Comparison of ENCODE assay signal across 19 cellular contexts in genomic region chr12:102462386-102462785, GRCh38. TPM values are rescaled to one million over a fixed set of nuclear protein-coding genes. Genes with fewer than 3 reads are reported as not detected.
"Had no signal": no experiment of that assay in that cellular context is flagged by ENCODE, and none has a peak within 500 bp of the region (broad histone marks: within the 10 kb centered on the region; RNA-seq: fewer than 3 reads in every experiment).

No MANE protein-coding gene starts in this region.

- H3K4me3 ChIP-seq: heart right ventricle had no signal

- DNase-seq: activated B cell treated with CpG ODN at 0.5 μM for 24 hours; activated CD4-positive, alpha-beta T cell treated with anti-CD3 and anti-CD28 coated beads for 48 hours; activated CD8-positive, alpha-beta T cell treated with anti-CD3 and anti-CD28 coated beads for 36 hours; activated naive CD4-positive, alpha-beta T cell treated with anti-CD3 and anti-CD28 coated beads for 36 hours; activated T-cell treated with anti-CD3 and anti-CD28 coated beads, Interleukin-2, amount 50 U/mL, for 1 hour; aorta; cortex of kidney; erythroblast; heart right ventricle; immature natural killer cell; kidney glomerular epithelial cell; posterior cingulate gyrus; stimulated activated CD4-positive, alpha-beta T cell treated with anti-CD3 and anti-CD28 coated beads, Interleukin-12 subunit alpha, Interleukin-12 subunit beta, amount 100 ng/mL, for 4 hours; stimulated activated CD4-positive, alpha-beta T cell treated with anti-CD3 and anti-CD28 coated beads, Interleukin-1b, Interleukin-23, amount 100 ng/mL, for 48 hours; stimulated activated CD8-positive, alpha-beta memory T cell treated with anti-CD3 and anti-CD28 coated beads, Interleukin-4, amount 100 ng/mL, for 48 hours; stimulated activated naive CD4-positive, alpha-beta T cell treated with Interleukin-2 at 50 U/mL for 16 hours had no signal

- H3K4me1 Mint-ChIP-seq: activated B cell treated with CpG ODN at 0.5 μM for 24 hours, immature natural killer cell had no signal

- H3K27me3 ChIP-seq: heart right ventricle had no signal

- H3K9me3 ChIP-seq: heart right ventricle had no signal

- H3K36me3 ChIP-seq: heart right ventricle had no signal

- H3K4me3 Mint-ChIP-seq: activated B cell treated with CpG ODN at 0.5 μM for 24 hours; activated CD8-positive, alpha-beta T cell treated with anti-CD3 and anti-CD28 coated beads for 36 hours; activated naive CD4-positive, alpha-beta T cell treated with anti-CD3 and anti-CD28 coated beads for 36 hours; immature natural killer cell; nephron; T-helper 2 cell treated with Interferon-gamma antibody and Interleukin-4, amounts not matched to agents 5 μg/mL and 100 μg/mL, for 36 hours; type B pancreatic cell had no signal

- H3K27ac Mint-ChIP-seq: activated B cell treated with CpG ODN at 0.5 μM for 24 hours; activated CD8-positive, alpha-beta T cell treated with anti-CD3 and anti-CD28 coated beads for 36 hours; activated naive CD4-positive, alpha-beta T cell treated with anti-CD3 and anti-CD28 coated beads for 36 hours; immature natural killer cell; T-helper 2 cell treated with Interferon-gamma antibody and Interleukin-4, amounts not matched to agents 5 μg/mL and 100 μg/mL, for 36 hours; type B pancreatic cell had no signal

- H3K9me3 Mint-ChIP-seq: activated B cell treated with CpG ODN at 0.5 μM for 24 hours; activated CD8-positive, alpha-beta T cell treated with anti-CD3 and anti-CD28 coated beads for 36 hours; activated naive CD4-positive, alpha-beta T cell treated with anti-CD3 and anti-CD28 coated beads for 36 hours; nephron; type B pancreatic cell had no signal

- H3K36me3 Mint-ChIP-seq: immature natural killer cell had no signal

- ATAC-seq: activated CD8-positive, alpha-beta T cell treated with anti-CD3 and anti-CD28 coated beads for 36 hours had no signal

RNA-seq across cellular contexts. Expression of gene IGF1, which starts 18.0 kb away (rescaled TPM):
- total RNA-seq: activated B cell treated with CpG ODN at 0.5 μM for 24 hours; activated naive CD4-positive, alpha-beta T cell treated with anti-CD3 and anti-CD28 coated beads for 36 hours had no signal
- polyA plus RNA-seq: immature natural killer cell had no signal
